ENCODE assay signal across 17 cellular contexts in the genomic region with DNA sequence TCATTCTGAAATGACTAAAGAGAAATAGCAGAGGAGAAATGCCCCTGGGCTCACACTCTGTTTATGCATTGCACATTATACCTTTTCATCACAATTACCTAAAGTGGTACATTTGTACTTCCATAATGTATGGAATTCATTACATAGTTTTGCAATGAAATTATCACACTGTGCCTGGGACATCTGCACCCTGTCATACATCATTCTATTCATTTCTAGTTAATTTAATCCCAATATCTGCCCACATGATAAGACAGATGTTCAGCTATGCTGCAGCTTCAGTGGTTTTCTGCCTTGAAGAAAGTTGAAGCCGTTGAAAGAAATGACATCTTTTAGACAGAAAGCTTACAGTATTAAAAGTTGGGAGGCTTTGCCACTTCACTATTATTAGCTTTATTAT.
DNase-seq lines count a peak whose midpoint lies in the region; FAIRE-seq and TF ChIP-seq lines count a peak whose summit lies in the region.
"Had no signal": no experiment of that assay in that cellular context is flagged by ENCODE, and none has a peak within 500 bp of the region (broad histone marks: within the 10 kb centered on the region; RNA-seq: fewer than 3 reads in every experiment).

No MANE protein-coding gene starts in this region.

- H3K4me3 Mint-ChIP-seq in chondrocyte (ENCODE audit: unreplicated experiment) = no peak overlapping the region
- H3K4me3 Mint-ChIP-seq: CD4-positive, alpha-beta memory T cell; GM23338; H9 had no signal

- H4K20me1 ChIP-seq in SK-N-SH (ENCODE audit: insufficient read depth) (no peaks in the 10 kb centered on the region), smooth muscle cell (ENCODE audit: low read depth) (no peaks in the 10 kb centered on the region)

- H3K79me2 ChIP-seq in SK-N-SH (ENCODE audit: insufficient read depth) (no peaks in the 10 kb centered on the region), smooth muscle cell (ENCODE audit: low read depth) (no peaks in the 10 kb centered on the region)

- no peaks in the 10 kb centered on the region for H3K9me2 ChIP-seq in SK-N-SH

- H3K4me3 ChIP-seq in SK-N-SH (ENCODE audit: low read depth in 2 of 2, low read length in 1 of 2) (no peak overlapping the region), smooth muscle cell (no peak overlapping the region)
- H3K4me3 ChIP-seq: GM23338 had no signal

- no peak overlapping the region for H3K4me2 ChIP-seq in SK-N-SH
- H3K4me2 ChIP-seq in smooth muscle cell = peak overlapping the region; percentile 14
- H3K4me2 ChIP-seq: GM23338 had no signal

- no peaks in the 10 kb centered on the region for H3K36me3 Mint-ChIP-seq in chondrocyte (ENCODE audit: low read depth)
- H3K36me3 Mint-ChIP-seq: CD4-positive, alpha-beta memory T cell had no signal

- no peak for FAIRE-seq in HTR-8/SVneo (lab: Jason Lieb, UNC)
- FAIRE-seq: GM12891, GM18507 had no signal

- CTCF ChIA-PET in SK-N-SH (lab: Yijun Ruan, JAX) = interaction anchor here (0.7 to 1.8 kb wide), 2 partner anchors 449 to 837 kb away, joined by 3 to 4 read pairs; no protein-coding TSS in a partner anchor

- no peak overlapping the region for H3K27ac ChIP-seq in SK-N-SH (ENCODE audit: low read depth in 2 of 2, low read length in 1 of 2)
- no peak overlapping the region for H3K27ac ChIP-seq in smooth muscle cell (ENCODE audit: low read depth)

- peak overlapping the region; percentile 70 for H3K27ac Mint-ChIP-seq in chondrocyte (ENCODE audit: unreplicated experiment)
- H3K27ac Mint-ChIP-seq: CD4-positive, alpha-beta memory T cell; GM23338; H9 had no signal

- peak; percentile 27; the same call in 1 of the 2 replicates for TF ChIP-seq RAD21 in SK-N-SH (IDR thresholded peaks at IDR 0.05; ENCODE audit: low read length)

- 0% methylated on average over 1 of the region's 1 CpG for WGBS in SK-N-SH (ENCODE audit: low lambda C conversion rate)
- 28% methylated on average over 1 of the region's 1 CpG for WGBS in smooth muscle cell (ENCODE audit: low lambda C conversion rate)

- H3K9ac ChIP-seq in SK-N-SH = no peak overlapping the region
- H3K9ac ChIP-seq in smooth muscle cell (ENCODE audit: low read depth) = no peak overlapping the region

- peaks cover 0 to 40% of the 10 kb centered on the region in 2 experiments; a peak in 3 of 4 replicates for H3K4me1 ChIP-seq in SK-N-SH (ENCODE audit: control insufficient read depth in 1 of 2, insufficient read depth in 2 of 2, low read depth in 1 of 2, low read length in 1 of 2)
- H3K4me1 ChIP-seq in smooth muscle cell (ENCODE audit: low read depth) = peaks cover 22% of the 10 kb centered on the region

- no peak overlapping the region for H2AFZ ChIP-seq in SK-N-SH (ENCODE audit: low read depth)
- no peak overlapping the region for H2AFZ ChIP-seq in smooth muscle cell (ENCODE audit: low read depth)
- H2AFZ ChIP-seq: GM23338 had no signal

- no peaks in the 10 kb centered on the region for H3K27me3 ChIP-seq in SK-N-SH (ENCODE audit: insufficient read depth)
- H3K27me3 ChIP-seq in smooth muscle cell (ENCODE audit: low read depth) = no peaks in the 10 kb centered on the region

- peaks cover 74% of the 10 kb centered on the region for H3K4me1 Mint-ChIP-seq in chondrocyte (ENCODE audit: low read depth)
- H3K4me1 Mint-ChIP-seq: CD4-positive, alpha-beta memory T cell had no signal

- no peaks in the 10 kb centered on the region for H3K9me3 ChIP-seq in SK-N-SH
- no peaks in the 10 kb centered on the region for H3K9me3 ChIP-seq in smooth muscle cell (replicated peaks; ENCODE audit: low read depth)

- no peaks in the 10 kb centered on the region for H3K27me3 Mint-ChIP-seq in chondrocyte (ENCODE audit: low read depth)

- TF ChIP-seq EP300 in SK-N-SH (IDR thresholded peaks at IDR 0.05; ENCODE audit: borderline replicate concordance in 1 of 2, low read depth in 1 of 2, low read length in 1 of 2) = peak in 1 of 2 experiments; percentile 91; a peak in 2 of 4 replicates

- no peaks in the 10 kb centered on the region for H3F3A ChIP-seq in SK-N-SH (replicated peaks; ENCODE audit: insufficient read depth)
- peaks cover 10% of the 10 kb centered on the region for H3F3A ChIP-seq in smooth muscle cell (ENCODE audit: low read depth)

- no peak for TF ChIP-seq CTCF in SK-N-SH (IDR thresholded peaks at IDR 0.05)
- TF ChIP-seq CTCF in chondrocyte (IDR thresholded peaks at IDR 0.05) = no peak
- TF ChIP-seq CTCF in smooth muscle cell (IDR thresholded peaks at IDR 0.05; ENCODE audit: borderline replicate concordance, insufficient read depth, poor library complexity, severe bottlenecking) = no peak

- DNase-seq in SK-N-SH = peak; percentile 47
- no peak for DNase-seq in chondrocyte (ENCODE audit: low spot score)
- no peak for DNase-seq in smooth muscle cell (lab: John Stamatoyannopoulos, UW; ENCODE audit: unreplicated experiment)
- DNase-seq in midbrain (lab: John Stamatoyannopoulos, UW) = no peak
- no peak for DNase-seq in HTR-8/SVneo (ENCODE audit: insufficient read length, low spot score)
- no peak for DNase-seq in DMS114 treated with DMSO at 0.1 percent for 48 hours (lab: John Stamatoyannopoulos, UW; ENCODE audit: unreplicated experiment)
- DNase-seq: C1 segment of cervical spinal cord; Calu3; CD4-positive, alpha-beta memory T cell; COR-L47; DMS53; DMS79 treated with DMSO at 0.1 percent for 48 hours; GF-D8; H9 had no signal

- POLR2A ChIA-PET in SK-N-SH (lab: Yijun Ruan, JAX) = interaction anchor here (0.7 kb wide), 1 partner anchor 1191 kb away, joined by 3 read pairs; no protein-coding TSS in a partner anchor

- no peaks in the 10 kb centered on the region for H3K9me3 Mint-ChIP-seq in chondrocyte (ENCODE audit: low read depth)
- H3K9me3 Mint-ChIP-seq: GM23338, H9 had no signal

- H3K36me3 ChIP-seq in SK-N-SH (replicated peaks in 1 of 2; ENCODE audit: control insufficient read depth in 1 of 2, insufficient read depth in 2 of 2, low read length in 1 of 2) (no peaks in the 10 kb centered on the region), smooth muscle cell (ENCODE audit: low read depth) (no peaks in the 10 kb centered on the region)

TF ChIP-seq in SK-N-SH, 30 proteins besides CTCF, POLR2A, EP300 and RAD21 (continues in another document):
- peak; percentile 68 for TF ChIP-seq CHD2 (IDR thresholded peaks at IDR 0.05; ENCODE audit: low read length, partially characterized antibody)
- no peak for TF ChIP-seq NRF1 (IDR thresholded peaks at IDR 0.05; ENCODE audit: low read depth, low read length)
- TF ChIP-seq TCF12 (IDR thresholded peaks at IDR 0.05) = peak; percentile 51
- TF ChIP-seq, protein P1, sequence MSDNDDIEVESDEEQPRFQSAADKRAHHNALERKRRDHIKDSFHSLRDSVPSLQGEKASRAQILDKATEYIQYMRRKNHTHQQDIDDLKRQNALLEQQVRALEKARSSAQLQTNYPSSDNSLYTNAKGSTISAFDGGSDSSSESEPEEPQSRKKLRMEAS (IDR thresholded peaks at IDR 0.05; ENCODE audit: low read depth) = no peak
- TF ChIP-seq TEAD4 (IDR thresholded peaks at IDR 0.05; ENCODE audit: borderline replicate concordance, insufficient read depth) = no peak
- no peak for TF ChIP-seq EZH2phosphoT487 (IDR thresholded peaks at IDR 0.05; ENCODE audit: borderline replicate concordance, low read depth)
- TF ChIP-seq YY1 (IDR thresholded peaks at IDR 0.05; ENCODE audit: low read depth) = no peak
- TF ChIP-seq, protein P2, sequence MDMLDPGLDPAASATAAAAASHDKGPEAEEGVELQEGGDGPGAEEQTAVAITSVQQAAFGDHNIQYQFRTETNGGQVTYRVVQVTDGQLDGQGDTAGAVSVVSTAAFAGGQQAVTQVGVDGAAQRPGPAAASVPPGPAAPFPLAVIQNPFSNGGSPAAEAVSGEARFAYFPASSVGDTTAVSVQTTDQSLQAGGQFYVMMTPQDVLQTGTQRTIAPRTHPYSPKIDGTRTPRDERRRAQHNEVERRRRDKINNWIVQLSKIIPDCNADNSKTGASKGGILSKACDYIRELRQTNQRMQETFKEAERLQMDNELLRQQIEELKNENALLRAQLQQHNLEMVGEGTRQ (IDR thresholded peaks at IDR 0.05; ENCODE audit: borderline replicate concordance, low read depth, low read length) = no peak
- no peak for TF ChIP-seq ELF1 (IDR thresholded peaks at IDR 0.05)
- no peak for TF ChIP-seq SIN3A (IDR thresholded peaks at IDR 0.05; ENCODE audit: borderline replicate concordance, low read depth, low read length)
- peak; percentile 49; the same call in 1 of the 2 replicates for TF ChIP-seq POLR2AphosphoS5 (IDR thresholded peaks at IDR 0.05; ENCODE audit: low read depth, low read length)
- TF ChIP-seq, protein P3, sequence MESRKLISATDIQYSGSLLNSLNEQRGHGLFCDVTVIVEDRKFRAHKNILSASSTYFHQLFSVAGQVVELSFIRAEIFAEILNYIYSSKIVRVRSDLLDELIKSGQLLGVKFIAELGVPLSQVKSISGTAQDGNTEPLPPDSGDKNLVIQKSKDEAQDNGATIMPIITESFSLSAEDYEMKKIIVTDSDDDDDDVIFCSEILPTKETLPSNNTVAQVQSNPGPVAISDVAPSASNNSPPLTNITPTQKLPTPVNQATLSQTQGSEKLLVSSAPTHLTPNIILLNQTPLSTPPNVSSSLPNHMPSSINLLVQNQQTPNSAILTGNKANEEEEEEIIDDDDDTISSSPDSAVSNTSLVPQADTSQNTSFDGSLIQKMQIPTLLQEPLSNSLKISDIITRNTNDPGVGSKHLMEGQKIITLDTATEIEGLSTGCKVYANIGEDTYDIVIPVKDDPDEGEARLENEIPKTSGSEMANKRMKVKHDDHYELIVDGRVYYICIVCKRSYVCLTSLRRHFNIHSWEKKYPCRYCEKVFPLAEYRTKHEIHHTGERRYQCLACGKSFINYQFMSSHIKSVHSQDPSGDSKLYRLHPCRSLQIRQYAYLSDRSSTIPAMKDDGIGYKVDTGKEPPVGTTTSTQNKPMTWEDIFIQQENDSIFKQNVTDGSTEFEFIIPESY (IDR thresholded peaks at IDR 0.05; ENCODE audit: borderline replicate concordance, low read depth) = no peak
- TF ChIP-seq RCOR1 (IDR thresholded peaks at IDR 0.05; ENCODE audit: low read length) = peak; percentile 100
- no peak for TF ChIP-seq JUND (IDR thresholded peaks at IDR 0.05)
- TF ChIP-seq, protein P4, sequence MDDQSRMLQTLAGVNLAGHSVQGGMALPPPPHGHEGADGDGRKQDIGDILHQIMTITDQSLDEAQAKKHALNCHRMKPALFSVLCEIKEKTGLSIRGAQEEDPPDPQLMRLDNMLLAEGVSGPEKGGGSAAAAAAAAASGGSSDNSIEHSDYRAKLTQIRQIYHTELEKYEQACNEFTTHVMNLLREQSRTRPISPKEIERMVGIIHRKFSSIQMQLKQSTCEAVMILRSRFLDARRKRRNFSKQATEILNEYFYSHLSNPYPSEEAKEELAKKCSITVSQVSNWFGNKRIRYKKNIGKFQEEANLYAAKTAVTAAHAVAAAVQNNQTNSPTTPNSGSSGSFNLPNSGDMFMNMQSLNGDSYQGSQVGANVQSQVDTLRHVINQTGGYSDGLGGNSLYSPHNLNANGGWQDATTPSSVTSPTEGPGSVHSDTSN (IDR thresholded peaks at IDR 0.05) = no peak
- peak; percentile 85 for TF ChIP-seq GATA2 (CRISPR knock-in tag; IDR thresholded peaks at IDR 0.05)
- TF ChIP-seq MXI1 (IDR thresholded peaks at IDR 0.05; ENCODE audit: low read depth, low read length) = no peak
- no peak for TF ChIP-seq NFIC (IDR thresholded peaks at IDR 0.05; ENCODE audit: borderline replicate concordance)
- TF ChIP-seq FOXJ3 (CRISPR knock-in tag; IDR thresholded peaks at IDR 0.05) = peak; percentile 56; the same call in 1 of the 2 replicates
